ENCODE assay signal across 16 cellular contexts in genomic region chr5:104363567-104363966, GRCh38.
"Had no signal": no experiment of that assay in that cellular context is flagged by ENCODE, and none has a peak within 500 bp of the region (broad histone marks: within the 10 kb centered on the region; RNA-seq: fewer than 3 reads in every experiment).

No MANE protein-coding gene starts in this region.

- H3K27me3 ChIP-seq: ascending aorta, breast epithelium, gastroesophageal sphincter had no signal

- DNase-seq: activated CD4-positive, alpha-beta T cell treated with anti-CD3 and anti-CD28 coated beads, Interleukin-2, amount 50 U/mL, for 48 hours; activated naive CD4-positive, alpha-beta T cell treated with anti-CD3 and anti-CD28 coated beads for 36 hours; activated naive CD8-positive, alpha-beta T cell treated with anti-CD3 and anti-CD28 coated beads, Interleukin-2, amount 50 U/mL, for 24 hours; dermis blood vessel endothelial cell; effector memory CD8-positive, alpha-beta T cell; mammary epithelial cell; mucosa of descending colon; natural killer cell; right cardiac atrium; stimulated activated naive CD8-positive, alpha-beta T cell treated with anti-CD3 and anti-CD28 coated beads, Interleukin-15, Interleukin-2, amounts not matched to agents 100 U/mL and 50 U/mL, for 24 hours; trophoblast cell had no signal

- H3K4me1 ChIP-seq: ascending aorta, breast epithelium, gastroesophageal sphincter had no signal

- H3K9me3 ChIP-seq: ascending aorta, breast epithelium, gastroesophageal sphincter, mucosa of descending colon had no signal

- H3K27ac ChIP-seq: ascending aorta, breast epithelium, gastroesophageal sphincter, VCaP had no signal

- ATAC-seq: activated naive CD8-positive, alpha-beta T cell treated with anti-CD3 and anti-CD28 coated beads, Interleukin-2, amount 50 U/mL, for 24 hours; activated T-helper 17 cell treated with anti-CD3 and anti-CD28 coated beads, Interleukin-2, amount 50 U/mL, for 72 hours; effector memory CD8-positive, alpha-beta T cell; gastroesophageal sphincter; mucosa of descending colon; natural killer cell; right cardiac atrium; stimulated activated naive CD8-positive, alpha-beta T cell treated with anti-CD3 and anti-CD28 coated beads, Interleukin-15, Interleukin-2, amounts not matched to agents 100 U/mL and 50 U/mL, for 24 hours had no signal

- H3K36me3 ChIP-seq: ascending aorta, breast epithelium, gastroesophageal sphincter had no signal

- H3K4me3 ChIP-seq: ascending aorta, breast epithelium, gastroesophageal sphincter, mucosa of descending colon had no signal
